In genomic region chr22:17097701-17098100, GRCh38 we compare ENCODE assay signal across 15 cellular contexts. TPM values are rescaled to one million over a fixed set of nuclear protein-coding genes. Genes with fewer than 3 reads are reported as not detected.
A peak's percentile ranks its signal among the peaks of the same experiment; 100 is the strongest.
DNase-seq lines count a peak whose midpoint lies in the region; ATAC-seq and TF ChIP-seq lines count a peak whose summit lies in the region.
"Had no signal": no experiment of that assay in that cellular context is flagged by ENCODE, and none has a peak within 500 bp of the region (broad histone marks: within the 10 kb centered on the region; RNA-seq: fewer than 3 reads in every experiment).

No MANE protein-coding gene starts in this region.

- H3K27ac ChIP-seq in CD4-positive, alpha-beta memory T cell (ENCODE audit: low read depth, low read length) = peak overlapping the region; percentile 21
- H3K27ac ChIP-seq in SJCRH30 (no peak overlapping the region), endodermal cell (ENCODE audit: low read depth, low read length) (no peak overlapping the region)
- H3K27ac ChIP-seq: right lobe of liver had no signal

- DNase-seq in activated CD4-positive, alpha-beta memory T cell treated with anti-CD3 and anti-CD28 coated beads, Interleukin-2, amount 10 ng/mL, durations not matched to agents 7 days and 5 days = no peak
- no peak for DNase-seq in activated CD4-positive, alpha-beta memory T cell treated with anti-CD3 and anti-CD28 coated beads for 36 hours
- no peak for DNase-seq in CD4-positive, alpha-beta memory T cell
- no peak for DNase-seq in natural killer cell
- no peak for DNase-seq in SJCRH30
- no peak for DNase-seq in endodermal cell
- DNase-seq: activated CD4-positive, alpha-beta T cell treated with anti-CD3 and anti-CD28 coated beads for 1 hour; esophagus squamous epithelium; IMR-90; NCI-H524 treated with DMSO at 0.1 percent for 48 hours; stimulated activated CD4-positive, alpha-beta T cell treated with anti-CD3 and anti-CD28 coated beads, Interleukin-1b, Interleukin-23, amount 100 ng/mL, for 48 hours had no signal

- H3K36me3 ChIP-seq in CD4-positive, alpha-beta memory T cell (ENCODE audit: insufficient read depth, low read length) = peaks cover 42% of the 10 kb centered on the region
- H3K36me3 ChIP-seq in SJCRH30 (0 out of 2 replicates have a peak, but pooled peaks cover 2% of the 10 kb centered on the region), endodermal cell (ENCODE audit: control insufficient read depth, insufficient read depth, low read length) (peaks cover 64% of the 10 kb centered on the region)

- no peaks in the 10 kb centered on the region for H3K9me3 ChIP-seq in CD4-positive, alpha-beta memory T cell (ENCODE audit: control insufficient read depth in 1 of 2, low read length in 2 of 2)
- H3K9me3 ChIP-seq in SJCRH30 (replicated peaks) (no peaks in the 10 kb centered on the region), endodermal cell (ENCODE audit: control insufficient read depth, low read length) (no peaks in the 10 kb centered on the region)
- H3K9me3 ChIP-seq: esophagus squamous epithelium, right lobe of liver had no signal

- peaks cover 63% of the 10 kb centered on the region for H3K4me1 Mint-ChIP-seq in activated CD4-positive, alpha-beta memory T cell treated with anti-CD3 and anti-CD28 coated beads, Interleukin-2, amount 10 ng/mL, durations not matched to agents 7 days and 5 days
- peaks cover 67% of the 10 kb centered on the region for H3K4me1 Mint-ChIP-seq in activated CD4-positive, alpha-beta memory T cell treated with anti-CD3 and anti-CD28 coated beads for 36 hours (ENCODE audit: low read depth)
- peaks cover 65 to 98% (median 79%) of the 10 kb centered on the region in 4 donors for H3K4me1 Mint-ChIP-seq in CD4-positive, alpha-beta memory T cell
- peaks cover 46% of the 10 kb centered on the region for H3K4me1 Mint-ChIP-seq in activated T-helper 17 cell treated with anti-CD3 and anti-CD28 coated beads, Interleukin-2, amount 50 U/mL, for 72 hours
- peaks cover 47 to 52% of the 10 kb centered on the region in 2 donors for H3K4me1 Mint-ChIP-seq in natural killer cell
- H3K4me1 Mint-ChIP-seq in endodermal cell = peaks cover 4% of the 10 kb centered on the region

- no peak for TF ChIP-seq CTCF in natural killer cell (IDR thresholded peaks at IDR 0.05)
- no peak for TF ChIP-seq CTCF in endodermal cell (conservative IDR thresholded peaks at IDR 0.05)

- H3K27me3 ChIP-seq in CD4-positive, alpha-beta memory T cell (ENCODE audit: insufficient read depth, low read length) = no peaks in the 10 kb centered on the region
- H3K27me3 ChIP-seq in SJCRH30 = no peaks in the 10 kb centered on the region
- H3K27me3 ChIP-seq in endodermal cell (ENCODE audit: control insufficient read depth, insufficient read depth, low read length, poor library complexity, severe bottlenecking) = no peaks in the 10 kb centered on the region
- H3K27me3 ChIP-seq: esophagus squamous epithelium, right lobe of liver had no signal

- ATAC-seq in activated T-helper 17 cell treated with anti-CD3 and anti-CD28 coated beads, Interleukin-2, amount 50 U/mL, for 72 hours (replicated peaks) = no peak
- ATAC-seq in natural killer cell = no peak
- no peak for ATAC-seq in GM19463 (IDR thresholded peaks at IDR 0.05; ENCODE audit: unreplicated experiment)

- peak overlapping the region; percentile 82 for H3K27ac Mint-ChIP-seq in activated CD4-positive, alpha-beta memory T cell treated with anti-CD3 and anti-CD28 coated beads, Interleukin-2, amount 10 ng/mL, durations not matched to agents 7 days and 5 days
- H3K27ac Mint-ChIP-seq in activated CD4-positive, alpha-beta memory T cell treated with anti-CD3 and anti-CD28 coated beads for 36 hours = no peak overlapping the region
- H3K27ac Mint-ChIP-seq in CD4-positive, alpha-beta memory T cell = peak overlapping the region; percentile 37 to 91 (median 80)
- no peak overlapping the region for H3K27ac Mint-ChIP-seq in activated T-helper 17 cell treated with anti-CD3 and anti-CD28 coated beads, Interleukin-2, amount 50 U/mL, for 72 hours
- peak overlapping the region; percentile 34 to 37 for H3K27ac Mint-ChIP-seq in natural killer cell
- no peak overlapping the region for H3K27ac Mint-ChIP-seq in endodermal cell

- intact Hi-C loops in activated CD4-positive, alpha-beta memory T cell treated with anti-CD3 and anti-CD28 coated beads for 36 hours (cut with micrococcal nuclease) = loop anchor here (1.0 kb wide), 1 partner anchor 10 kb away; no protein-coding TSS in a partner anchor
- intact Hi-C loops in CD4-positive, alpha-beta memory T cell (cut with micrococcal nuclease) = loop anchor here (1.0 to 2.0 kb wide), 2 partner anchors 13 to 17 kb away; partner anchors contain the start of gene IL17RA
- intact Hi-C loops in natural killer cell (cut with micrococcal nuclease) = no loop called here

- H3K9me3 Mint-ChIP-seq in activated CD4-positive, alpha-beta memory T cell treated with anti-CD3 and anti-CD28 coated beads, Interleukin-2, amount 10 ng/mL, durations not matched to agents 7 days and 5 days = no peaks in the 10 kb centered on the region
- H3K9me3 Mint-ChIP-seq in activated CD4-positive, alpha-beta memory T cell treated with anti-CD3 and anti-CD28 coated beads for 36 hours = no peaks in the 10 kb centered on the region
- no peaks in the 10 kb centered on the region for H3K9me3 Mint-ChIP-seq in CD4-positive, alpha-beta memory T cell
- H3K9me3 Mint-ChIP-seq in activated T-helper 17 cell treated with anti-CD3 and anti-CD28 coated beads, Interleukin-2, amount 50 U/mL, for 72 hours = no peaks in the 10 kb centered on the region
- H3K9me3 Mint-ChIP-seq in natural killer cell (no peaks in the 10 kb centered on the region), endodermal cell (no peaks in the 10 kb centered on the region)

- H3K27me3 Mint-ChIP-seq in activated CD4-positive, alpha-beta memory T cell treated with anti-CD3 and anti-CD28 coated beads, Interleukin-2, amount 10 ng/mL, durations not matched to agents 7 days and 5 days = peaks cover 3% of the 10 kb centered on the region
- no peaks in the 10 kb centered on the region for H3K27me3 Mint-ChIP-seq in activated CD4-positive, alpha-beta memory T cell treated with anti-CD3 and anti-CD28 coated beads for 36 hours
- no peaks in the 10 kb centered on the region for H3K27me3 Mint-ChIP-seq in CD4-positive, alpha-beta memory T cell
- H3K27me3 Mint-ChIP-seq in activated T-helper 17 cell treated with anti-CD3 and anti-CD28 coated beads, Interleukin-2, amount 50 U/mL, for 72 hours = no peaks in the 10 kb centered on the region
- H3K27me3 Mint-ChIP-seq in natural killer cell (ENCODE audit: low read depth in 2 of 2) = no peaks in the 10 kb centered on the region
- H3K27me3 Mint-ChIP-seq in endodermal cell (ENCODE audit: insufficient read depth) = no peaks in the 10 kb centered on the region

- peaks cover 59% of the 10 kb centered on the region for H3K36me3 Mint-ChIP-seq in activated CD4-positive, alpha-beta memory T cell treated with anti-CD3 and anti-CD28 coated beads, Interleukin-2, amount 10 ng/mL, durations not matched to agents 7 days and 5 days (ENCODE audit: low read depth)
- H3K36me3 Mint-ChIP-seq in activated CD4-positive, alpha-beta memory T cell treated with anti-CD3 and anti-CD28 coated beads for 36 hours = peaks cover 39% of the 10 kb centered on the region
- peaks cover 43 to 57% of the 10 kb centered on the region in 2 donors for H3K36me3 Mint-ChIP-seq in CD4-positive, alpha-beta memory T cell
- peaks cover 65% of the 10 kb centered on the region for H3K36me3 Mint-ChIP-seq in activated T-helper 17 cell treated with anti-CD3 and anti-CD28 coated beads, Interleukin-2, amount 50 U/mL, for 72 hours (ENCODE audit: low read depth)
- H3K36me3 Mint-ChIP-seq in natural killer cell (peaks cover 23% of the 10 kb centered on the region), endodermal cell (ENCODE audit: low read depth) (peaks cover 38% of the 10 kb centered on the region)

- peaks cover 84% of the 10 kb centered on the region for H3K4me1 ChIP-seq in CD4-positive, alpha-beta memory T cell (ENCODE audit: insufficient read depth, low read length)
- H3K4me1 ChIP-seq in SJCRH30 (no peaks in the 10 kb centered on the region), endodermal cell (ENCODE audit: control insufficient read depth, insufficient read depth, low read length) (no peaks in the 10 kb centered on the region)

- POLR2A ChIA-PET in activated CD4-positive, alpha-beta memory T cell treated with anti-CD3 and anti-CD28 coated beads, Interleukin-2, amount 10 ng/mL, durations not matched to agents 7 days and 5 days (lab: Charles Lee) = interaction anchor here (0.6 to 3.9 kb wide), 6 partner anchors 9 to 60 kb away, joined by 3 to 39 read pairs (median 6); no protein-coding TSS in a partner anchor
- POLR2A ChIA-PET in activated CD4-positive, alpha-beta memory T cell treated with anti-CD3 and anti-CD28 coated beads for 36 hours (lab: Charles Lee) = no interaction called here
- POLR2A ChIA-PET in CD4-positive, alpha-beta memory T cell (lab: Charles Lee; ENCODE audit: partially characterized antibody) = interaction anchor here (1.1 to 6.3 kb wide), 10 partner anchors 8 to 121 kb away, joined by 3 to 75 read pairs (median 5); partner anchors contain the start of genes ADA2, HDHD5 and IL17RA

- H3K9ac ChIP-seq in endodermal cell (ENCODE audit: extremely low read depth, low read length, poor library complexity, severe bottlenecking) = no peak overlapping the region

- no peak overlapping the region for H3K4me3 Mint-ChIP-seq in activated CD4-positive, alpha-beta memory T cell treated with anti-CD3 and anti-CD28 coated beads, Interleukin-2, amount 10 ng/mL, durations not matched to agents 7 days and 5 days
- no peak overlapping the region for H3K4me3 Mint-ChIP-seq in activated CD4-positive, alpha-beta memory T cell treated with anti-CD3 and anti-CD28 coated beads for 36 hours
- peak overlapping the region in 7 of 8 donors; percentile 70 to 90 (median 83) for H3K4me3 Mint-ChIP-seq in CD4-positive, alpha-beta memory T cell
- peak overlapping the region; percentile 29 for H3K4me3 Mint-ChIP-seq in activated T-helper 17 cell treated with anti-CD3 and anti-CD28 coated beads, Interleukin-2, amount 50 U/mL, for 72 hours
- H3K4me3 Mint-ChIP-seq in natural killer cell = no peak overlapping the region
- H3K4me3 Mint-ChIP-seq in endodermal cell = no peak overlapping the region

- no peak overlapping the region for H3K4me3 ChIP-seq in CD4-positive, alpha-beta memory T cell (ENCODE audit: low read length in 2 of 2)
- H3K4me3 ChIP-seq in SJCRH30 (no peak overlapping the region), endodermal cell (ENCODE audit: low read length) (no peak overlapping the region)
- H3K4me3 ChIP-seq: esophagus squamous epithelium, right lobe of liver had no signal

- WGBS in endodermal cell (ENCODE audit: insufficient coverage in 1 of 2, insufficient read length in 1 of 2), 2 experiments = 92 to 94% methylated on average over 5 to 6 of the region's 6 CpGs

- CTCF ChIA-PET in activated CD4-positive, alpha-beta memory T cell treated with anti-CD3 and anti-CD28 coated beads, Interleukin-2, amount 10 ng/mL, durations not matched to agents 7 days and 5 days (lab: Charles Lee) = interaction anchor here (1.1 to 1.5 kb wide), 2 partner anchors 9 to 73 kb away, joined by 3 read pairs; no protein-coding TSS in a partner anchor
- CTCF ChIA-PET in activated CD4-positive, alpha-beta memory T cell treated with anti-CD3 and anti-CD28 coated beads for 36 hours (lab: Charles Lee) = interaction anchor here (2.0 to 2.5 kb wide), 2 partner anchors 22 to 74 kb away, joined by 4 to 7 read pairs; no protein-coding TSS in a partner anchor
- CTCF ChIA-PET in CD4-positive, alpha-beta memory T cell (lab: Charles Lee; ENCODE audit: partially characterized antibody) = interaction anchor here (0.9 to 1.0 kb wide), 2 partner anchors 9 to 19 kb away, joined by 3 read pairs; no protein-coding TSS in a partner anchor

RNA-seq across cellular contexts. Expression of gene IL17RA, which starts 12.9 kb away (rescaled TPM):
- 10 to 100 TPM; 37.8 to 38.7 TPM for total RNA-seq in activated CD4-positive, alpha-beta memory T cell treated with anti-CD3 and anti-CD28 coated beads, Interleukin-2, amount 10 ng/mL, durations not matched to agents 7 days and 5 days
- total RNA-seq in activated CD4-positive, alpha-beta memory T cell treated with anti-CD3 and anti-CD28 coated beads for 36 hours = 10 to 100 TPM; 12.5 to 14.7 TPM
- 10 to 100 TPM; 71.6 to 77.2 TPM for total RNA-seq in CD4-positive, alpha-beta memory T cell
- 10 to 100 TPM; 19.8 to 39.9 TPM for polyA plus RNA-seq in CD4-positive, alpha-beta memory T cell
- 10 to 100 TPM in 1 of 2 donors, 1 to 10 TPM in 1; 8.5 to 13.6 TPM for total RNA-seq in activated T-helper 17 cell treated with anti-CD3 and anti-CD28 coated beads, Interleukin-2, amount 50 U/mL, for 72 hours
- total RNA-seq in natural killer cell (10 to 100 TPM; 22.1 to 42.6 (median 28.7) TPM), endodermal cell (10 to 100 TPM; 14.8 to 16.0 TPM)
- total RNA-seq in SJCRH30 (2014; rRNA removed; shearing (Covaris generic)) = 3.2 and 3.3 TPM in 2 replicates
- polyA plus RNA-seq in endodermal cell (2013, experiment 1 of 2) = 5.2 TPM
- 7.0 TPM for polyA plus RNA-seq in endodermal cell (2013, experiment 2 of 2)

RNA-seq across cellular contexts. Expression of gene TMEM121B, which starts 23.5 kb away (rescaled TPM):
- total RNA-seq in activated CD4-positive, alpha-beta memory T cell treated with anti-CD3 and anti-CD28 coated beads, Interleukin-2, amount 10 ng/mL, durations not matched to agents 7 days and 5 days = not detected
- under 1 TPM in 1 of 2 experiments, not detected in 1; 0.10 TPM for total RNA-seq in activated CD4-positive, alpha-beta memory T cell treated with anti-CD3 and anti-CD28 coated beads for 36 hours
- total RNA-seq in CD4-positive, alpha-beta memory T cell = under 1 TPM in 1 of 2 experiments, not detected in 1; 0.12 TPM
- not detected for polyA plus RNA-seq in CD4-positive, alpha-beta memory T cell
- total RNA-seq in activated T-helper 17 cell treated with anti-CD3 and anti-CD28 coated beads, Interleukin-2, amount 50 U/mL, for 72 hours = under 1 TPM in 1 of 2 donors, not detected in 1; 0.08 TPM
- under 1 TPM in 2 of 3 donors, not detected in 1; 0.18 to 0.35 TPM for total RNA-seq in natural killer cell
- total RNA-seq in SJCRH30 (2014; rRNA removed; shearing (Covaris generic)) = 1.8 and 1.9 TPM in 2 replicates
- 10 to 100 TPM in 1 of 2 donors, 1 to 10 TPM in 1; 8.9 to 10.9 TPM for total RNA-seq in endodermal cell
- polyA plus RNA-seq in endodermal cell (2013, experiment 1 of 2) = 9.9 TPM
- 7.9 TPM for polyA plus RNA-seq in endodermal cell (2013, experiment 2 of 2)
- total RNA-seq: bronchial epithelial cell had no signal

Comparison
In these comparisons a context has a peak if more than half of its experiments do, and no peak if none do; other contexts are left out.
1. H3K27ac Mint-ChIP-seq: peak in activated CD4-positive, alpha-beta memory T cell treated with anti-CD3 and anti-CD28 coated beads, Interleukin-2, amount 10 ng/mL, durations not matched to agents 7 days and 5 days (single experiment), CD4-positive, alpha-beta memory T cell (7 of 7) and natural killer cell (2 of 2); none in activated CD4-positive, alpha-beta memory T cell treated with anti-CD3 and anti-CD28 coated beads for 36 hours (single experiment), activated T-helper 17 cell treated with anti-CD3 and anti-CD28 coated beads, Interleukin-2, amount 50 U/mL, for 72 hours (single experiment) and endodermal cell (single experiment).
2. H3K4me3 Mint-ChIP-seq: peak in CD4-positive, alpha-beta memory T cell (7 of 8) and activated T-helper 17 cell treated with anti-CD3 and anti-CD28 coated beads, Interleukin-2, amount 50 U/mL, for 72 hours (single experiment); none in activated CD4-positive, alpha-beta memory T cell treated with anti-CD3 and anti-CD28 coated beads, Interleukin-2, amount 10 ng/mL, durations not matched to agents 7 days and 5 days (single experiment), activated CD4-positive, alpha-beta memory T cell treated with anti-CD3 and anti-CD28 coated beads for 36 hours (single experiment), natural killer cell (single experiment) and endodermal cell (single experiment).